10 cellular contexts compared by ENCODE assay signal in genomic region chr2:41932241-41933034, GRCh38.
DNase-seq lines count a peak whose midpoint lies in the region; ATAC-seq and TF ChIP-seq lines count a peak whose summit lies in the region.
"Had no signal": no experiment of that assay in that cellular context is flagged by ENCODE, and none has a peak within 500 bp of the region (broad histone marks: within the 10 kb centered on the region; RNA-seq: fewer than 3 reads in every experiment).

No MANE protein-coding gene starts in this region.

- no peaks in the 10 kb centered on the region for H3K9me3 ChIP-seq in vagina

- peaks cover 94% of the 10 kb centered on the region for H3K27me3 Mint-ChIP-seq in nephron progenitor cell (ENCODE audit: low read depth, poor library complexity)
- H3K27me3 Mint-ChIP-seq: activated naive CD8-positive, alpha-beta T cell treated with anti-CD3 and anti-CD28 coated beads, Interleukin-2, amount 10 ng/mL, durations not matched to agents 7 days and 5 days had no signal

- no peaks in the 10 kb centered on the region for H3K36me3 Mint-ChIP-seq in nephron progenitor cell (ENCODE audit: low read depth)
- H3K36me3 Mint-ChIP-seq: activated naive CD8-positive, alpha-beta T cell treated with anti-CD3 and anti-CD28 coated beads, Interleukin-2, amount 10 ng/mL, durations not matched to agents 7 days and 5 days had no signal

- TF ChIP-seq CTCF in fibroblast of mammary gland (conservative IDR thresholded peaks at IDR 0.05; ENCODE audit: control insufficient read depth, insufficient read depth, low read depth, low read length) = no peak
- no peak for TF ChIP-seq CTCF in nephron progenitor cell (IDR thresholded peaks at IDR 0.05)
- no peak for TF ChIP-seq CTCF in vagina (IDR thresholded peaks at IDR 0.05)

- peaks cover 54% of the 10 kb centered on the region for H3K4me1 Mint-ChIP-seq in nephron progenitor cell
- H3K4me1 Mint-ChIP-seq: activated naive CD8-positive, alpha-beta T cell treated with anti-CD3 and anti-CD28 coated beads, Interleukin-2, amount 10 ng/mL, durations not matched to agents 7 days and 5 days had no signal

- peak overlapping the region; percentile 46 for H3K27ac ChIP-seq in vagina

- no peaks in the 10 kb centered on the region for H3K36me3 ChIP-seq in vagina

- no peak for TF ChIP-seq POLR2A in vagina (IDR thresholded peaks at IDR 0.05)

- H3K4me3 ChIP-seq in fibroblast of mammary gland (ENCODE audit: control insufficient read depth, low read depth, low read length) = no peak overlapping the region
- no peak overlapping the region for H3K4me3 ChIP-seq in vagina

- no peak overlapping the region for H3K27ac Mint-ChIP-seq in nephron progenitor cell
- H3K27ac Mint-ChIP-seq: activated naive CD8-positive, alpha-beta T cell treated with anti-CD3 and anti-CD28 coated beads, Interleukin-2, amount 10 ng/mL, durations not matched to agents 7 days and 5 days had no signal

- H3K9me3 Mint-ChIP-seq in nephron progenitor cell = no peaks in the 10 kb centered on the region
- H3K9me3 Mint-ChIP-seq: activated naive CD8-positive, alpha-beta T cell treated with anti-CD3 and anti-CD28 coated beads, Interleukin-2, amount 10 ng/mL, durations not matched to agents 7 days and 5 days had no signal

- H3K27me3 ChIP-seq in vagina = no peaks in the 10 kb centered on the region

- ATAC-seq in GM18909 (IDR thresholded peaks at IDR 0.05; ENCODE audit: poor library complexity, unreplicated experiment) = no peak
- ATAC-seq in GM19467 (IDR thresholded peaks at IDR 0.05; ENCODE audit: unreplicated experiment) = no peak

- peaks cover 45% of the 10 kb centered on the region for H3K4me1 ChIP-seq in vagina

- intact Hi-C loops in vagina (cut with DNase I) = loop anchor here (2.0 to 5.0 kb wide), 2 partner anchors 34 to 130 kb away; no protein-coding TSS in a partner anchor

- peak overlapping the region; percentile 10 for H3K4me3 Mint-ChIP-seq in nephron progenitor cell
- H3K4me3 Mint-ChIP-seq: activated naive CD8-positive, alpha-beta T cell treated with anti-CD3 and anti-CD28 coated beads, Interleukin-2, amount 10 ng/mL, durations not matched to agents 7 days and 5 days had no signal

- DNase-seq in NCI-H2227 (lab: John Stamatoyannopoulos, UW; ENCODE audit: unreplicated experiment) = peak; percentile 66
- no peak for DNase-seq in NCI-H2227 treated with DMSO at 0.1 percent for 48 hours (lab: John Stamatoyannopoulos, UW)
- peak; percentile 99 for DNase-seq in fibroblast of mammary gland (ENCODE audit: low read depth)
- DNase-seq in nephron progenitor cell = no peak
- DNase-seq in vagina (ENCODE audit: extremely low spot score in 2 of 2) = peak in 1 of 2 donors; percentile 96
- no peak for DNase-seq in OCI-M2 (lab: John Stamatoyannopoulos, UW; ENCODE audit: unreplicated experiment)
- DNase-seq: activated naive CD8-positive, alpha-beta T cell treated with anti-CD3 and anti-CD28 coated beads, Interleukin-2, amount 10 ng/mL, durations not matched to agents 7 days and 5 days; MM.1S had no signal

Comparison
In these comparisons a context has a peak if more than half of its experiments do, and no peak if none do; other contexts are left out.
1. DNase-seq: peak in NCI-H2227 (single experiment) and fibroblast of mammary gland (single experiment); none in NCI-H2227 treated with DMSO at 0.1 percent for 48 hours (single experiment), nephron progenitor cell (single experiment) and OCI-M2 (single experiment).